1 cellular context compared by ENCODE assay signal in the genomic region with DNA sequence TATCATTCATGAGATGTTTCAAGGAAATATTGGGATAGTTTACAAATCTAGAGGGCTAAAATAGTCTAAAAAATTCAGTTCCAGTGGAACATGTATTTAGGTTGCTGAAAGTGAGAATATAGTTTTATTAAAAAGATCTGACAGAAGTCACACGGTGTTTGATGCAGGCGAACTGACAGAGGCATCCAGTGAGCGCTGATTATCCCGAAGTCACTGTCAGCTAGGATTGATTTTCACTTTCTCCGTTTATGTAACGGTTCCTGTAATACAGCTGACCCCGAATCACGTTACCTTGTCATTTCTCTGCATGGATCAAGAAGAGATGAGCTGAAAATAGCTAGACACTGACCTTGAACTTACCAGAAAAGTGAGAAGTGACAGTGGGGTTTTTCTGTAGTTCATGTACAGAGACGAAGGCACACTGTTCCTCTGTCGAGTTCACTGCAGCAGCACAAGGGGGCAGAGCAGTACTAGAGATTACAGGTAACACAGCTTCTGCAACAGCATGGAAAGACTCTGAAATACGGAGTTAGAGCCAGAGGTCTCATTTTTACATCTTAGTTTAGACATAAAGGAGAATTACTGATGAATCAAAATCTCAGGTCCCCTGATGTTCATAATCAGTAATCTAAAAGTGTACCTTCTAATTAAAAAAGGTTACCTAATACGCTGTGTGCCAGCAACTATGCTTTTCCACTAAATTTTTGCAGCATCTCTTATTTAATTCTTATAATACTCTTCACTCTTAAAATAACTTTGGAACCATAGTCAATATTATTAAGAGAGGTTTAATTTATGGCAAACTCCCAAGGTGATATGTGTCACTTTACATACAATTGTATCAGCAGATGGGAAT.
TF ChIP-seq lines count a peak whose summit lies in the region.

No MANE protein-coding gene starts in this region.

TF ChIP-seq in endothelial cell of umbilical vein, 7 proteins besides CTCF, POLR2A, EP300 and RAD21:
- no peak for TF ChIP-seq EZH2 (IDR thresholded peaks at IDR 0.05; ENCODE audit: borderline replicate concordance, low read depth, low read length, severe bottlenecking)
- no peak for TF ChIP-seq GATA2 (IDR thresholded peaks at IDR 0.05; ENCODE audit: insufficient read depth, insufficient read length, low read depth, low read length)
- TF ChIP-seq FOS (IDR thresholded peaks at IDR 0.05; ENCODE audit: borderline replicate concordance, insufficient read depth, low read length): no peak
- no peak for TF ChIP-seq POLR2AphosphoS5 (IDR thresholded peaks at IDR 0.05; ENCODE audit: insufficient read depth, low read depth, low read length)
- no peak for TF ChIP-seq MYC (IDR thresholded peaks at IDR 0.05; ENCODE audit: low read depth, low read length)
- no peak for TF ChIP-seq JUN (IDR thresholded peaks at IDR 0.05; ENCODE audit: borderline replicate concordance, insufficient read depth, insufficient read length, low read depth)
- TF ChIP-seq, protein P1, sequence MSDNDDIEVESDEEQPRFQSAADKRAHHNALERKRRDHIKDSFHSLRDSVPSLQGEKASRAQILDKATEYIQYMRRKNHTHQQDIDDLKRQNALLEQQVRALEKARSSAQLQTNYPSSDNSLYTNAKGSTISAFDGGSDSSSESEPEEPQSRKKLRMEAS (IDR thresholded peaks at IDR 0.05; ENCODE audit: insufficient read depth, insufficient read length): no peak
